Comparison of ENCODE assay signal across 18 cellular contexts in the genomic region with DNA sequence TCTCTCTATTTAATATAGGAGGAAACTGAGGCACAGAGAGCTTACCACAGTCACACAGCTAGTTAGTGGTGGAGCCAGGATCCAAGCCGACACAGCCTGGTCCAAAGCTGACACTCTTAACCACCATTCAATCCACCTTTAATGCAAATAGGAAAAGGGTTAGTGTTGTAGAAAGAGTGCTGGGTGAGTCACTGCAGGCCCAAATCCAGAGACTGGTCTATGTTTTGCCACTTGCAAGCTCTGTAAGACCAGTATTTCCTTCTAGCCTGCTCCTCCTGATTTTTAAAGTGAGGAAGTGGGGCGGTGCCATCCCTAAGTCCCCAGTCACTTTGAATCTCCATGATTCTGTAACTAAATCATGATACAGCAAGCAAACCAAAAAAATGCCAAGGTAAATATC.
"Had no signal": no experiment of that assay in that cellular context is flagged by ENCODE, and none has a peak within 500 bp of the region (broad histone marks: within the 10 kb centered on the region; RNA-seq: fewer than 3 reads in every experiment).

No MANE protein-coding gene starts in this region.

- H3K36me3 ChIP-seq: gastrocnemius medialis, heart right ventricle, left ventricle myocardium inferior, neutrophil, tibial nerve, vagina, WERI-Rb-1 had no signal

- H3K27me3 ChIP-seq: gastrocnemius medialis, heart right ventricle, neutrophil, tibial nerve, vagina had no signal

- H3K27ac ChIP-seq: gastrocnemius medialis, heart right ventricle, left ventricle myocardium inferior, neutrophil, tibial nerve, vagina, WERI-Rb-1 had no signal

- DNase-seq: activated CD4-positive, alpha-beta T cell treated with anti-CD3 and anti-CD28 coated beads for 48 hours; activated CD8-positive, alpha-beta T cell treated with anti-CD3 and anti-CD28 coated beads for 36 hours; activated effector memory CD4-positive, alpha-beta T cell treated with Interleukin-2 at 50 U/mL for 16 hours; activated T-cell treated with anti-CD3 and anti-CD28 coated beads, Interleukin-2, amount 50 U/mL, for 4 hours; cerebellar nuclear complex; gastrocnemius medialis; heart right ventricle; left ventricle myocardium inferior; mesenchymal stem cell; natural killer cell; small intestine; stimulated activated CD4-positive, alpha-beta T cell treated with anti-CD3 and anti-CD28 coated beads, Interleukin-4, amount 100 ng/mL, for 24 hours; stimulated activated naive CD4-positive, alpha-beta T cell; T-helper 17 cell; WERI-Rb-1 had no signal

- ATAC-seq: activated CD8-positive, alpha-beta T cell treated with anti-CD3 and anti-CD28 coated beads for 36 hours; activated T-cell treated with anti-CD3 and anti-CD28 coated beads, Interleukin-2, amount 50 U/mL, for 4 hours; gastrocnemius medialis; heart right ventricle; natural killer cell; T-helper 17 cell had no signal

- H3K9me3 ChIP-seq: gastrocnemius medialis, neutrophil, tibial nerve, vagina had no signal

- H3K4me3 ChIP-seq: gastrocnemius medialis, heart right ventricle, left ventricle myocardium inferior, tibial nerve, vagina had no signal

- H3K4me1 ChIP-seq: tibial nerve, vagina had no signal
